Comparison of ENCODE assay signal across 20 cellular contexts in genomic region chr5:56671571-56671970, GRCh38.
DNase-seq lines count a peak whose midpoint lies in the region; ATAC-seq lines count a peak whose summit lies in the region.
"Had no signal": no experiment of that assay in that cellular context is flagged by ENCODE, and none has a peak within 500 bp of the region (broad histone marks: within the 10 kb centered on the region; RNA-seq: fewer than 3 reads in every experiment).

No MANE protein-coding gene starts in this region.

- intact Hi-C loops in Right ventricle myocardium superior (cut with DNase I), result no loop called here
- intact Hi-C loops in cardiac septum (cut with DNase I), result no loop called here
- intact Hi-C loops in dendritic cell treated with granulocyte-macrophage colony-stimulating factor and Interleukin-4, amounts not matched to agents 40 ng/mL and 50 ng/mL, for 4 days (cut with micrococcal nuclease), result loop anchor here (2.0 to 5.0 kb wide), 2 partner anchors 143 to 189 kb away; partner anchors contain the start of gene MAP3K1

- H3K36me3 Mint-ChIP-seq in dendritic cell treated with granulocyte-macrophage colony-stimulating factor and Interleukin-4, amounts not matched to agents 40 ng/mL and 50 ng/mL, for 4 days (ENCODE audit: low read depth), result no peaks in the 10 kb centered on the region

- H3K4me3 Mint-ChIP-seq in dendritic cell treated with granulocyte-macrophage colony-stimulating factor and Interleukin-4, amounts not matched to agents 40 ng/mL and 50 ng/mL, for 4 days, result no peak overlapping the region
- H3K4me3 Mint-ChIP-seq: activated CD8-positive, alpha-beta T cell treated with anti-CD3 and anti-CD28 coated beads for 36 hours; activated T-cell treated with anti-CD3 and anti-CD28 coated beads, Interleukin-2, amount 50 U/mL, for 4 hours had no signal

- H3K9me3 Mint-ChIP-seq in dendritic cell treated with granulocyte-macrophage colony-stimulating factor and Interleukin-4, amounts not matched to agents 40 ng/mL and 50 ng/mL, for 4 days, result no peaks in the 10 kb centered on the region
- H3K9me3 Mint-ChIP-seq: activated CD8-positive, alpha-beta T cell treated with anti-CD3 and anti-CD28 coated beads for 36 hours had no signal

- H3K27me3 Mint-ChIP-seq in dendritic cell treated with granulocyte-macrophage colony-stimulating factor and Interleukin-4, amounts not matched to agents 40 ng/mL and 50 ng/mL, for 4 days, result no peaks in the 10 kb centered on the region
- H3K27me3 Mint-ChIP-seq: activated CD8-positive, alpha-beta T cell treated with anti-CD3 and anti-CD28 coated beads for 36 hours; activated naive CD8-positive, alpha-beta T cell; CD4-positive, alpha-beta memory T cell had no signal

- DNase-seq in Right ventricle myocardium superior (no peak), cardiac septum (ENCODE audit: low spot score) (no peak), NOMO-1 (lab: John Stamatoyannopoulos, UW; ENCODE audit: unreplicated experiment in 2 of 2) (peak; percentile 53 to 88), NCI-H128 (lab: John Stamatoyannopoulos, UW; ENCODE audit: unreplicated experiment) (no peak), NCI-H1930 (lab: John Stamatoyannopoulos, UW) (no peak)
- DNase-seq in stimulated activated naive CD8-positive, alpha-beta T cell treated with anti-CD3 and anti-CD28 coated beads, Interleukin-15, Interleukin-2, amounts not matched to agents 100 U/mL and 50 U/mL, for 24 hours, result no peak
- DNase-seq: 8988T; activated CD8-positive, alpha-beta T cell treated with anti-CD3 and anti-CD28 coated beads for 36 hours; activated T-cell treated with anti-CD3 and anti-CD28 coated beads, Interleukin-2, amount 50 U/mL, for 4 hours; CD4-positive, alpha-beta memory T cell; colonic mucosa; DMS79 treated with DMSO at 0.1 percent for 48 hours; left lung; NCI-H1694 treated with DMSO at 0.1 percent for 48 hours; NCI-H524; Peyer's patch; SW 1271 had no signal

- peak overlapping the region; percentile 92 for H3K27ac Mint-ChIP-seq in dendritic cell treated with granulocyte-macrophage colony-stimulating factor and Interleukin-4, amounts not matched to agents 40 ng/mL and 50 ng/mL, for 4 days
- H3K27ac Mint-ChIP-seq: activated CD8-positive, alpha-beta T cell treated with anti-CD3 and anti-CD28 coated beads for 36 hours; activated naive CD8-positive, alpha-beta T cell had no signal

- peaks cover 86% of the 10 kb centered on the region for H3K4me1 Mint-ChIP-seq in dendritic cell treated with granulocyte-macrophage colony-stimulating factor and Interleukin-4, amounts not matched to agents 40 ng/mL and 50 ng/mL, for 4 days (ENCODE audit: low read depth)

- ATAC-seq in Right ventricle myocardium superior (ENCODE audit: poor library complexity) (peak; percentile 38), GM18873 (IDR thresholded peaks at IDR 0.05; ENCODE audit: low FRiP score, unreplicated experiment) (no peak)
- no peak for ATAC-seq in stimulated activated naive CD8-positive, alpha-beta T cell treated with anti-CD3 and anti-CD28 coated beads, Interleukin-15, Interleukin-2, amounts not matched to agents 100 U/mL and 50 U/mL, for 24 hours
- ATAC-seq: activated CD8-positive, alpha-beta T cell treated with anti-CD3 and anti-CD28 coated beads for 36 hours; activated T-cell treated with anti-CD3 and anti-CD28 coated beads, Interleukin-2, amount 50 U/mL, for 4 hours; left lung had no signal

Comparison
In these comparisons a context has a peak if more than half of its experiments do, and no peak if none do; other contexts are left out.
1. DNase-seq: peak in NOMO-1 (2 of 2); none in Right ventricle myocardium superior (single experiment), cardiac septum (single experiment), stimulated activated naive CD8-positive, alpha-beta T cell treated with anti-CD3 and anti-CD28 coated beads, Interleukin-15, Interleukin-2, amounts not matched to agents 100 U/mL and 50 U/mL, for 24 hours (single experiment), NCI-H128 (single experiment) and NCI-H1930 (0 of 2).